Comparison of ENCODE assay signal across 19 cellular contexts in genomic region chr2:107380912-107381311, GRCh38.
A peak's percentile ranks its signal among the peaks of the same experiment; 100 is the strongest.
DNase-seq lines count a peak whose midpoint lies in the region; ATAC-seq, FAIRE-seq and TF ChIP-seq lines count a peak whose summit lies in the region.
"Had no signal": no experiment of that assay in that cellular context is flagged by ENCODE, and none has a peak within 500 bp of the region (broad histone marks: within the 10 kb centered on the region; RNA-seq: fewer than 3 reads in every experiment).

No MANE protein-coding gene starts in this region.

- TF ChIP-seq POLR2A in HepG2 (IDR thresholded peaks at IDR 0.05; ENCODE audit: insufficient read depth in 1 of 2, low read depth in 2 of 2, low read length in 2 of 2) (no peak), right lobe of liver (IDR thresholded peaks at IDR 0.05) (no peak)

- no TSS peak for BruUV-seq in HepG2 (replicated peaks; lab: Mats Ljungman, UMichigan)

- in situ Hi-C loops in HepG2 (cut with HindIII; ENCODE audit: extremely low pct_ligation_motif_present, low pct_unique_long_range_greater_than_20kb): no loop called here

- H3K27ac Mint-ChIP-seq in chondrocyte (ENCODE audit: unreplicated experiment): no peak overlapping the region

- H3K4me3 Mint-ChIP-seq in chondrocyte (ENCODE audit: unreplicated experiment): no peak overlapping the region
- H3K4me3 Mint-ChIP-seq: CD14-positive monocyte had no signal

- H3K9ac ChIP-seq in HepG2 (ENCODE audit: insufficient read depth, low read depth, low read length) (no peak overlapping the region), OCI-LY1 (ENCODE audit: low read length) (no peak overlapping the region)

- no peaks in the 10 kb centered on the region for H3K4me1 ChIP-seq in HepG2 (ENCODE audit: insufficient read depth, low read length)
- H3K4me1 ChIP-seq in right lobe of liver: no peaks in the 10 kb centered on the region
- H3K4me1 ChIP-seq in OCI-LY1 (ENCODE audit: insufficient read depth, low read length, severe bottlenecking): no peaks in the 10 kb centered on the region
- H3K4me1 ChIP-seq: SJSA1 had no signal

- peaks cover 17% of the 10 kb centered on the region for H3K9me3 Mint-ChIP-seq in chondrocyte (ENCODE audit: low read depth)

- TF ChIP-seq CTCF in HepG2 (CRISPR knock-in tag; IDR thresholded peaks at IDR 0.05): no peak
- TF ChIP-seq CTCF in right lobe of liver (IDR thresholded peaks at IDR 0.05): no peak
- TF ChIP-seq CTCF in OCI-LY1 (IDR thresholded peaks at IDR 0.05; ENCODE audit: low read length): peak; percentile 42
- peak; percentile 17 for TF ChIP-seq CTCF in chondrocyte (IDR thresholded peaks at IDR 0.05)

- H3K4me2 ChIP-seq in HepG2 (ENCODE audit: low read depth, low read length): no peak overlapping the region
- H3K4me2 ChIP-seq in OCI-LY1 (ENCODE audit: low read length): no peak overlapping the region

- 22% methylated on average over 2 of the region's 2 CpGs for WGBS in HepG2 (ENCODE audit: low lambda C conversion rate)
- WGBS in right lobe of liver (ENCODE audit: insufficient coverage, low coverage, low lambda C conversion rate, missing lambda C conversion rate): 17% methylated on average over 2 of the region's 2 CpGs

- H3K9me3 ChIP-seq in HepG2 (ENCODE audit: low read length) (peaks cover 35% of the 10 kb centered on the region; the same call in 1 of the 2 replicates), right lobe of liver (no peaks in the 10 kb centered on the region), OCI-LY1 (ENCODE audit: low read length) (no peaks in the 10 kb centered on the region)
- H3K9me3 ChIP-seq: MG63, SJSA1 had no signal

- H2AFZ ChIP-seq in HepG2 (ENCODE audit: low read length) (no peak overlapping the region), OCI-LY1 (ENCODE audit: low read length) (no peak overlapping the region)

- CTCF ChIA-PET in HepG2 (lab: Yijun Ruan, JAX; ENCODE audit: low intra/inter-chr PET ratio, low total read pairs): no interaction called here

- no peak for DNase-seq in HepG2 (ENCODE audit: low spot score)
- no peak for DNase-seq in right lobe of liver
- DNase-seq in chondrocyte (ENCODE audit: low spot score): no peak
- DNase-seq in urothelium cell line (ENCODE audit: low spot score): no peak
- DNase-seq: COR-L47, DMS153, MG63, NCI-H1105 treated with DMSO at 0.1 percent for 48 hours, NCI-H187, NCI-H446, NCI-H774 had no signal

- FAIRE-seq in HepG2 (lab: Jason Lieb, UNC) (peak; percentile 8), urothelium cell line (lab: Jason Lieb, UNC) (peak; percentile 78)
- FAIRE-seq: H54 had no signal

- POLR2A ChIA-PET in HepG2 (lab: Yijun Ruan, JAX): no interaction called here

- H3K79me2 ChIP-seq in HepG2 (ENCODE audit: insufficient read depth, low read length) (no peaks in the 10 kb centered on the region), OCI-LY1 (ENCODE audit: insufficient read depth, low read length) (no peaks in the 10 kb centered on the region)

- ATAC-seq in HepG2 (no peak), right lobe of liver (no peak), HG03439 (IDR thresholded peaks at IDR 0.05; ENCODE audit: unreplicated experiment) (no peak), HG02840 (IDR thresholded peaks at IDR 0.05; ENCODE audit: low FRiP score, unreplicated experiment) (no peak), HG03460 (IDR thresholded peaks at IDR 0.05; ENCODE audit: unreplicated experiment) (no peak)

- H3K4me3 ChIP-seq in HepG2 (replicated peaks in 1 of 3; ENCODE audit: insufficient read depth in 1 of 3, low read depth in 2 of 3, low read length in 3 of 3) (no peak overlapping the region), right lobe of liver (no peak overlapping the region), OCI-LY1 (ENCODE audit: low read depth, low read length, poor library complexity, severe bottlenecking) (no peak overlapping the region)
- H3K4me3 ChIP-seq: MG63, SJSA1 had no signal

- H3K36me3 Mint-ChIP-seq in chondrocyte (ENCODE audit: low read depth): peaks cover 4% of the 10 kb centered on the region
- H3K36me3 Mint-ChIP-seq: CD14-positive monocyte had no signal

- no peaks in the 10 kb centered on the region for H3K4me1 Mint-ChIP-seq in chondrocyte (ENCODE audit: low read depth)
- H3K4me1 Mint-ChIP-seq: CD14-positive monocyte had no signal

- no peaks in the 10 kb centered on the region for H3K27me3 Mint-ChIP-seq in chondrocyte (ENCODE audit: low read depth)

- TF ChIP-seq RAD21 in HepG2 (CRISPR knock-in tag; IDR thresholded peaks at IDR 0.05): no peak

- no peak overlapping the region for H3K27ac ChIP-seq in HepG2 (ENCODE audit: extremely low read length, insufficient read depth, low read length)
- no peak overlapping the region for H3K27ac ChIP-seq in right lobe of liver
- H3K27ac ChIP-seq in OCI-LY1 (ENCODE audit: low read depth, low read length, poor library complexity, severe bottlenecking): no peak overlapping the region
- H3K27ac ChIP-seq: RWPE1, SJSA1 had no signal

- H3K27me3 ChIP-seq in HepG2 (ENCODE audit: control insufficient read depth in 1 of 2, insufficient read depth in 2 of 2, low read length in 2 of 2): no peaks in the 10 kb centered on the region
- H3K27me3 ChIP-seq in right lobe of liver: no peaks in the 10 kb centered on the region
- no peaks in the 10 kb centered on the region for H3K27me3 ChIP-seq in OCI-LY1 (ENCODE audit: insufficient read depth, low read length)
- H3K27me3 ChIP-seq: MG63, SJSA1 had no signal

- no peaks in the 10 kb centered on the region for H3K9me2 ChIP-seq in OCI-LY1 (ENCODE audit: low read depth, low read length)

- H4K20me1 ChIP-seq in HepG2 (ENCODE audit: insufficient read depth, low read length): no peaks in the 10 kb centered on the region
- no peaks in the 10 kb centered on the region for H4K20me1 ChIP-seq in OCI-LY1 (ENCODE audit: insufficient read depth, low read length)

- H3F3A ChIP-seq in OCI-LY1 (ENCODE audit: insufficient read depth, low read length): no peaks in the 10 kb centered on the region

- H3K36me3 ChIP-seq in HepG2 (replicated peaks in 1 of 2; ENCODE audit: control insufficient read depth in 1 of 2, insufficient read depth in 2 of 2, low read length in 2 of 2) (no peaks in the 10 kb centered on the region), right lobe of liver (no peaks in the 10 kb centered on the region), OCI-LY1 (ENCODE audit: insufficient read depth, low read length) (no peaks in the 10 kb centered on the region)
- H3K36me3 ChIP-seq: MG63, SJSA1 had no signal

- intact Hi-C loops in HepG2 (cut with micrococcal nuclease; ENCODE audit: unreplicated experiment): no loop called here
- intact Hi-C loops in right lobe of liver (cut with DNase I): no loop called here

- TF ChIP-seq EP300 in HepG2 (IDR thresholded peaks at IDR 0.05; ENCODE audit: low read depth in 2 of 2, low read length in 2 of 2) (no peak), HepG2 (CRISPR knock-in tag; IDR thresholded peaks at IDR 0.05; ENCODE audit: borderline replicate concordance) (no peak)

TF ChIP-seq in HepG2, 621 proteins besides CTCF, POLR2A, EP300 and RAD21:
- TF ChIP-seq YEATS2 (CRISPR knock-in tag; IDR thresholded peaks at IDR 0.05; ENCODE audit: borderline replicate concordance): no peak
- TF ChIP-seq ZNF17 (CRISPR knock-in tag; IDR thresholded peaks at IDR 0.05): no peak
- no peak for TF ChIP-seq ZNF782 (CRISPR knock-in tag; IDR thresholded peaks at IDR 0.05; ENCODE audit: borderline replicate concordance)
- no peak for TF ChIP-seq ZNF260 (CRISPR knock-in tag; IDR thresholded peaks at IDR 0.05; ENCODE audit: borderline replicate concordance, low read depth)
- TF ChIP-seq ZKSCAN5 (CRISPR knock-in tag; IDR thresholded peaks at IDR 0.05): no peak
- TF ChIP-seq ZC3H4 (CRISPR knock-in tag; IDR thresholded peaks at IDR 0.05; ENCODE audit: borderline replicate concordance): no peak
- TF ChIP-seq ZNF850 (CRISPR knock-in tag; conservative IDR thresholded peaks at IDR 0.05): no peak
- no peak for TF ChIP-seq RFX3 (CRISPR knock-in tag; IDR thresholded peaks at IDR 0.05)
- no peak for TF ChIP-seq ZNF567 (CRISPR knock-in tag; IDR thresholded peaks at IDR 0.05; ENCODE audit: borderline replicate concordance)
- TF ChIP-seq ZNF691 (CRISPR knock-in tag; IDR thresholded peaks at IDR 0.05; ENCODE audit: borderline replicate concordance, low read depth): no peak
- no peak for TF ChIP-seq MIER3 (CRISPR knock-in tag; IDR thresholded peaks at IDR 0.05; ENCODE audit: borderline replicate concordance)
- TF ChIP-seq ZNF225 (CRISPR knock-in tag; IDR thresholded peaks at IDR 0.05): no peak

Comparison
In these comparisons a context has a peak if more than half of its experiments do, and no peak if none do; other contexts are left out.
1. CTCF ChIP-seq: peak in OCI-LY1 (single experiment) and chondrocyte (single experiment); none in HepG2 (single experiment) and right lobe of liver (0 of 4).